ENCODE assay signal across 8 cellular contexts in the genomic region with DNA sequence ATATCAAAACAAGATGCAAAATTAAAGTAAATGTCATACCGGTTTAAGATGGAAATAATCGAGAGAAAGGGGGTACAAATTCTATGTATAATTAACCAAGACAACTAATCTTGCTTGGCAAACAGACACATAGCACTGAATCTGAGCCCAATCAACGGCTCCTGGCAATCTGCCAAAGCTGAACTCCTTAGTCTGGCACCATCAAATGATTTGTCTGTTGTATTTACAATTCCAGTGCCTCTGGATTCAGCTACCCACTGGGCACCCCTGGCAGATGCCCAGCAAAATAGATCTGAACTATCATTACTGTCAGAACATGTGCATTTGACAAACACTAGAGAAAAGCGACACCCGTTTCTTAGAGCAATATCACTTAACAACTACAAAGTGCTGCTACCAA. TPM values are rescaled to one million over a fixed set of nuclear protein-coding genes. Genes with fewer than 3 reads are reported as not detected.
DNase-seq lines count a peak whose midpoint lies in the region; ATAC-seq and TF ChIP-seq lines count a peak whose summit lies in the region.

No MANE protein-coding gene starts in this region.

- in situ Hi-C loops in ACHN (cut with HindIII; ENCODE audit: low pct_ligation_motif_present, low pct_unique_long_range_greater_than_20kb, low sequenced_read_pairs), result no loop called here

- no peak for TF ChIP-seq POLR2A in gastroesophageal sphincter (IDR thresholded peaks at IDR 0.05)

- peaks cover 11 to 100% (median 13%) of the 10 kb centered on the region in 3 donors for H3K4me1 ChIP-seq in gastroesophageal sphincter

- H3K9me3 ChIP-seq in gastroesophageal sphincter, result no peaks in the 10 kb centered on the region

- peak overlapping the region; percentile 33 to 76 (median 50) for H3K27ac ChIP-seq in gastroesophageal sphincter

- no peak for TF ChIP-seq CTCF in gastroesophageal sphincter (IDR thresholded peaks at IDR 0.05)

- no peak for ATAC-seq in gastroesophageal sphincter

- DNase-seq in NCI-H524 (lab: John Stamatoyannopoulos, UW) (peak; percentile 63 to 80), NCI-H524 treated with DMSO at 0.1 percent for 48 hours (lab: John Stamatoyannopoulos, UW) (no peak), NCI-H446 (lab: John Stamatoyannopoulos, UW) (peak; percentile 95 to 97), superior temporal gyrus (ENCODE audit: extremely low spot score) (peak; percentile 82), ACHN (no peak), EL (no peak)
- no peak for DNase-seq in stimulated activated naive CD4-positive, alpha-beta T cell (lab: John Stamatoyannopoulos, UW)

- no peaks in the 10 kb centered on the region for H3K27me3 ChIP-seq in gastroesophageal sphincter

- WGBS in gastroesophageal sphincter (ENCODE audit: low coverage in 1 of 2), 2 donors, result 35 to 49% methylated on average over 4 to 5 of the region's 5 CpGs

- no peak for TF ChIP-seq EP300 in gastroesophageal sphincter (IDR thresholded peaks at IDR 0.05)

- no peak overlapping the region for H3K4me3 ChIP-seq in gastroesophageal sphincter

- H3K36me3 ChIP-seq in gastroesophageal sphincter, result no peaks in the 10 kb centered on the region

RNA-seq across cellular contexts. Expression of gene EGLN3, which starts 7.8 kb away (rescaled TPM):
- total RNA-seq in gastroesophageal sphincter, result 10 to 100 TPM; 17.7 to 39.8 (median 33.5) TPM

Comparison
In these comparisons a context has a peak if more than half of its experiments do, and no peak if none do; other contexts are left out.
1. DNase-seq: peak in NCI-H524 (2 of 2), NCI-H446 (2 of 2) and superior temporal gyrus (single experiment); none in NCI-H524 treated with DMSO at 0.1 percent for 48 hours (single experiment), ACHN (single experiment), EL (single experiment) and stimulated activated naive CD4-positive, alpha-beta T cell (0 of 6).